ENCODE assay signal across 8 cellular contexts in the genomic region with DNA sequence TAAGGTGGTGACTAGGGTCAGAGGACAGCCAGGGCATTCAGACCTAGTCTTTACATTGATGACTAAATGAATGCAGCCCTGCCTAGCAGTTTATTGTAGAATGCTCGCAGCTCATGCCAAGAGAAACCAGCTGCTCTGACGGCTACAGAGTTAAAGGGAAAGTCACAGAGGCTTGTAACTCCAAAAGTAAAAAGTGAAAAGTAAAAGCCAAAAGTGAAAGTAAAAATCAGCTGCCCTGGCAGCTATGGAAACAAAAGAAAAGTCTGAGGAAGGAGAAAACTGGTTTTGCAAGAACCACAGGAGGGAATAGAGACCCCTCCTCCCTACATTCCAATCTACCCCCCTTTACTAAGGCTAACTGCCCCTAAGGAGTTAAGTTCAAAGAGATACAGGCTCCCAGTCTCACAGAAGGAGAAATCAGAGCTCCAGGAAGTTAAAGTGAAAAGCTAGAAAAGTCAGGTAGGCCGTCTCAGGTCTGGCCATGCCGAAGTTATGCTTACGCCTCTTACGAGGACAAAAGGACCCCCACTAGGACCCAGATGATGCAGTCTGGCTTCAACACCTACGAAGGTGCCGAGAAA. TPM values are rescaled to one million over a fixed set of nuclear protein-coding genes. Genes with fewer than 3 reads are reported as not detected.
DNase-seq lines count a peak whose midpoint lies in the region; ATAC-seq and FAIRE-seq lines count a peak whose summit lies in the region.

No MANE protein-coding gene starts in this region.

- DNase-seq in LHCN-M2 (ENCODE audit: low read depth) (peak; percentile 29), dermis blood vessel endothelial cell (peak; percentile 9), NK-92 (lab: John Stamatoyannopoulos, UW; ENCODE audit: unreplicated experiment) (no peak), anterior cingulate cortex (lab: John Stamatoyannopoulos, UW) (no peak)

- H3K4me3 ChIP-seq in mononuclear cell (ENCODE audit: low read length), result peak overlapping the region; percentile 27

- peak; percentile 73 for FAIRE-seq in A204.1 (lab: Jason Lieb, UNC)

- ATAC-seq in HG03439 (IDR thresholded peaks at IDR 0.05; ENCODE audit: unreplicated experiment) (no peak), HG02759 (IDR thresholded peaks at IDR 0.05; ENCODE audit: unreplicated experiment) (no peak)

- H3K27me3 ChIP-seq in mononuclear cell (ENCODE audit: insufficient read depth, low read length), result no peaks in the 10 kb centered on the region

- no peaks in the 10 kb centered on the region for H3K9me3 ChIP-seq in mononuclear cell (ENCODE audit: low read depth, low read length)

- H3K4me1 ChIP-seq in mononuclear cell (ENCODE audit: insufficient read depth, low read length), result peaks cover 39% of the 10 kb centered on the region

RNA-seq across cellular contexts. Expression of gene GAGE10, which starts 6.0 kb away (rescaled TPM):
- total RNA-seq in LHCN-M2 (2014; rRNA removed), result not detected in 2 replicates
- 0.13 TPM for polyA plus RNA-seq in LHCN-M2 (2012)
- not detected in 2 replicates for total RNA-seq in dermis blood vessel endothelial cell
- not detected for total RNA-seq in mononuclear cell

RNA-seq across cellular contexts. Expression of gene GAGE12J, which starts 12.3 kb away (rescaled TPM):
- total RNA-seq in LHCN-M2 (2014; rRNA removed) (not detected in 2 replicates), dermis blood vessel endothelial cell (not detected in 2 replicates), mononuclear cell (not detected)
- not detected for polyA plus RNA-seq in LHCN-M2 (2012)

RNA-seq across cellular contexts. Expression of gene GAGE13, which starts 21.9 kb away (rescaled TPM):
- total RNA-seq in LHCN-M2 (2014; rRNA removed) (not detected in 2 replicates), dermis blood vessel endothelial cell (not detected in 2 replicates), mononuclear cell (not detected)
- not detected for polyA plus RNA-seq in LHCN-M2 (2012)

RNA-seq across cellular contexts. Expression of gene PPP1R3F, which starts 39.9 kb away (rescaled TPM):
- total RNA-seq in LHCN-M2 (2014; rRNA removed) (6.1 and 6.9 TPM in 2 replicates), dermis blood vessel endothelial cell (1.8 and 3.7 TPM in 2 replicates), mononuclear cell (3.6 TPM)
- 4.8 TPM for polyA plus RNA-seq in LHCN-M2 (2012)

RNA-seq across cellular contexts. Expression of gene FOXP3, which starts 45.0 kb away (rescaled TPM):
- total RNA-seq in LHCN-M2 (2014; rRNA removed) (0.13 TPM in 1 of 2 replicates, not detected in the other), dermis blood vessel endothelial cell (0.17 TPM in 1 of 2 replicates, not detected in the other), mononuclear cell (0.94 TPM)
- 0.12 TPM for polyA plus RNA-seq in LHCN-M2 (2012)

Comparison
In these comparisons a context has a peak if more than half of its experiments do, and no peak if none do; other contexts are left out.
1. DNase-seq: peak in LHCN-M2 (single experiment) and dermis blood vessel endothelial cell (single experiment); none in NK-92 (single experiment) and anterior cingulate cortex (0 of 58).